ENCODE assay signal across 9 cellular contexts in the genomic region with DNA sequence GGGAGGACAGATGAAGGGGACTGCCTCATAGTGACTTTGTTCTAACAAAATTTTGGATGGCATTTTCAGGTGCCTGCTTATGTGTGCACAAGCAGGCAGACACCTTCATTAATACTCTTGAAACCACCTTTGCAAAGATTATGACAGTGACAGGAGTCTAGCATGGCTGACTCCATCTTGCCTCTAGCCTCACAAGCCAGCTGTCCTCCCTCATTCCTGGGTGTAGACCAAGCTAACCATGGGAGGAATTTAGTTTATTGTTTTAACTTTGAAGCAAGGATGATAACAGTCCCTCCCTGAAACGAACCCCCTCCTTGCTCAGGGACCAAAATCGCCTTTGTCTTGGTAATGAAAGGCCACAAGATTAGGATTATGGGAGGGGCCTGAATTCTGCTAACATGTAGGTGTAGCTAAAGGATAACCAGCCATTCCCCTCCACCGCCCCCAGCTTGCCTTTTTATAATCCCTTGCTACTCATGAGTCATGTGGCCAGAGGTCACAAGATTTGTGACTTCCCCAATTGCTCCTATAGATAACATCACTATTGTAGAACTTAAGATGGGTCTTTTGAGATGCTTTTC.
DNase-seq lines count a peak whose midpoint lies in the region; ATAC-seq and TF ChIP-seq lines count a peak whose summit lies in the region.
"Had no signal": no experiment of that assay in that cellular context is flagged by ENCODE, and none has a peak within 500 bp of the region (broad histone marks: within the 10 kb centered on the region; RNA-seq: fewer than 3 reads in every experiment).

No MANE protein-coding gene starts in this region.

- CTCF ChIA-PET in AG04450 (lab: Charles Lee): interaction anchor here (0.5 to 5.0 kb wide), 2 partner anchors 184 to 231 kb away, joined by 3 to 23 read pairs; no protein-coding TSS in a partner anchor

- peak overlapping the region; percentile 99 for H3K27ac ChIP-seq in AG04450 (ENCODE audit: low read depth, low read length)

- H3K27me3 ChIP-seq in AG04450 (ENCODE audit: control insufficient read depth, insufficient read depth, low read length): no peaks in the 10 kb centered on the region

- POLR2A ChIA-PET in AG04450 (lab: Yijun Ruan, JAX): interaction anchor here (1.2 to 1.4 kb wide), 2 partner anchors 20 to 22 kb away, joined by 3 to 7 read pairs; no protein-coding TSS in a partner anchor

- H3K4me3 ChIP-seq in AG04450 (ENCODE audit: low read depth, low read length) (no peak overlapping the region), WI38 (ENCODE audit: low read depth, low read length) (peak overlapping the region; percentile 24; the same call in 1 of the 2 replicates)

- DNase-seq in AG04450 (ENCODE audit: low read depth, low spot score) (peak; percentile 61), HFFc6 (peak; percentile 56), kidney tubule cell (ENCODE audit: low spot score) (peak; percentile 81), COLO829 (ENCODE audit: low spot score) (no peak), NCI-H524 (lab: John Stamatoyannopoulos, UW) (no peak)
- no peak for DNase-seq in activated effector memory CD4-positive, alpha-beta T cell treated with anti-CD3 and anti-CD28 coated beads, Interleukin-2, amount 50 U/mL, for 16 hours
- DNase-seq: NCI-H1092 treated with DMSO at 0.1 percent for 48 hours had no signal

- no peaks in the 10 kb centered on the region for H3K9me3 Mint-ChIP-seq in HFFc6

- peaks cover 4% of the 10 kb centered on the region; the same call in 1 of the 2 replicates for H3K27me3 Mint-ChIP-seq in HFFc6 (ENCODE audit: insufficient read depth)

- H3K4me3 Mint-ChIP-seq in HFFc6: peak overlapping the region; percentile 76

- no peaks in the 10 kb centered on the region for H3K9me3 ChIP-seq in AG04450 (ENCODE audit: control insufficient read depth, insufficient read depth, low read length)

- TF ChIP-seq CTCF in AG04450 (IDR thresholded peaks at IDR 0.05; ENCODE audit: low read depth, low read length): no peak
- TF ChIP-seq CTCF in HFFc6 (IDR thresholded peaks at IDR 0.05): no peak
- no peak for TF ChIP-seq CTCF in WI38 (IDR thresholded peaks at IDR 0.05; ENCODE audit: low read depth, low read length)

- peak overlapping the region; percentile 89 for H3K27ac Mint-ChIP-seq in HFFc6

- H3K36me3 Mint-ChIP-seq in HFFc6 (ENCODE audit: low read depth): peaks cover 19% of the 10 kb centered on the region; the same call in 1 of the 2 replicates

- H3K4me1 Mint-ChIP-seq in HFFc6 (ENCODE audit: low read depth): peaks cover 79% of the 10 kb centered on the region

- ATAC-seq in GM19328 (IDR thresholded peaks at IDR 0.05; ENCODE audit: unreplicated experiment): no peak

Comparison
In these comparisons a context has a peak if more than half of its experiments do, and no peak if none do; other contexts are left out.
1. DNase-seq: peak in AG04450 (single experiment), HFFc6 (single experiment) and kidney tubule cell (single experiment); none in COLO829 (single experiment), activated effector memory CD4-positive, alpha-beta T cell treated with anti-CD3 and anti-CD28 coated beads, Interleukin-2, amount 50 U/mL, for 16 hours (single experiment) and NCI-H524 (0 of 2).